Comparison of ENCODE assay signal across 6 cellular contexts in the genomic region with DNA sequence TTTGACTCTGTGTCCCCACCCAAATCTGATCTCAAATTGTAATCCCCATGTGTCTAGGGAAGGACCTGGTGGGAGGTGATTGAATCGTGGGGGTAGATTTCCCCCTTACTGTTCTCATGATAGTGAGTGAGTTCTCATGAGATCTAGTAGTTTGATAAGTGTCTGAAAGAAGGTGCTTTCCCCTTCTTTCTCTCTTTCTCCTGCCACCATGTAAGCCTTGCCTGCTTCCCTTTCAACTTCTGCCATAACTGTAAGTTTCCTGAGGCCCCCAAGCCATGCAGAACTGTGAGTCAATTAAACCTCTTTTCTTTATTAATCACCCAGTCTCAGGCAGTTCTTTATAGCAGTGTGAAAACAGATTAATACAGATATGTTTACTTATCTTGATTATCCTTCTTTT.
"Had no signal": no experiment of that assay in that cellular context is flagged by ENCODE, and none has a peak within 500 bp of the region (broad histone marks: within the 10 kb centered on the region; RNA-seq: fewer than 3 reads in every experiment).

No MANE protein-coding gene starts in this region.

- H3K27ac ChIP-seq: HL-60 had no signal

- H3K4me3 Mint-ChIP-seq: GM23338, H9, IgD-negative memory B cell had no signal

- H3K4me3 ChIP-seq: GM23338 had no signal

- H3K4me1 Mint-ChIP-seq: GM23338, H9, IgD-negative memory B cell had no signal

- ATAC-seq: GM23338, HepG2 had no signal

- H3K36me3 Mint-ChIP-seq: IgD-negative memory B cell had no signal

- DNase-seq: H9, HCEC 1CT had no signal

- H3K27ac Mint-ChIP-seq: GM23338, H9, IgD-negative memory B cell had no signal
